8 cellular contexts compared by ENCODE assay signal in genomic region chr1:37487619-37487984, GRCh38. TPM values are rescaled to one million over a fixed set of nuclear protein-coding genes. Genes with fewer than 3 reads are reported as not detected.
DNase-seq lines count a peak whose midpoint lies in the region; ATAC-seq and TF ChIP-seq lines count a peak whose summit lies in the region.

No MANE protein-coding gene starts in this region.

- no peak overlapping the region for H3K4me2 ChIP-seq in Loucy (ENCODE audit: low read depth, low read length, poor library complexity, severe bottlenecking)

- H3K4me1 ChIP-seq in Loucy (ENCODE audit: insufficient read depth, low read length, poor library complexity, severe bottlenecking), result peaks cover 5% of the 10 kb centered on the region
- H3K4me1 ChIP-seq in endodermal cell (ENCODE audit: control insufficient read depth, insufficient read depth, low read length), result no peaks in the 10 kb centered on the region

- H3K9ac ChIP-seq in Loucy (ENCODE audit: low read depth, low read length, poor library complexity, severe bottlenecking) (no peak overlapping the region), endodermal cell (ENCODE audit: extremely low read depth, low read length, poor library complexity, severe bottlenecking) (no peak overlapping the region)

- no peaks in the 10 kb centered on the region for H4K20me1 ChIP-seq in Loucy (ENCODE audit: insufficient read depth, low read length, poor library complexity, severe bottlenecking)

- H3K9me3 Mint-ChIP-seq in endodermal cell (no peaks in the 10 kb centered on the region), osteocyte (ENCODE audit: unreplicated experiment) (no peaks in the 10 kb centered on the region)

- H3F3A ChIP-seq in Loucy (ENCODE audit: low read depth), result no peaks in the 10 kb centered on the region

- H3K36me3 Mint-ChIP-seq in endodermal cell (ENCODE audit: low read depth) (peaks cover 14% of the 10 kb centered on the region), osteocyte (ENCODE audit: unreplicated experiment) (peaks cover 16% of the 10 kb centered on the region)

- H3K27ac ChIP-seq in C4-2B, result peak overlapping the region; percentile 87
- no peak overlapping the region for H3K27ac ChIP-seq in endodermal cell (ENCODE audit: low read depth, low read length)

- no peaks in the 10 kb centered on the region for H3K9me2 ChIP-seq in Loucy (replicated peaks; ENCODE audit: low read depth, low read length)

- no peaks in the 10 kb centered on the region for H3K27me3 ChIP-seq in Loucy (ENCODE audit: insufficient read depth, low read length, poor library complexity, severe bottlenecking)
- no peaks in the 10 kb centered on the region for H3K27me3 ChIP-seq in endodermal cell (ENCODE audit: control insufficient read depth, insufficient read depth, low read length, poor library complexity, severe bottlenecking)

- H2AFZ ChIP-seq in Loucy (ENCODE audit: low read length), result no peak overlapping the region

- H3K9me3 ChIP-seq in Loucy (ENCODE audit: insufficient read depth, low read depth, low read length) (no peaks in the 10 kb centered on the region), endodermal cell (ENCODE audit: control insufficient read depth, low read length) (no peaks in the 10 kb centered on the region)

- no peak overlapping the region for H3K27ac Mint-ChIP-seq in endodermal cell
- peak overlapping the region; percentile 57 for H3K27ac Mint-ChIP-seq in osteocyte (ENCODE audit: unreplicated experiment)

- H3K4me3 ChIP-seq in Loucy (ENCODE audit: low read length, poor library complexity, severe bottlenecking), result no peak overlapping the region
- H3K4me3 ChIP-seq in endodermal cell (ENCODE audit: low read length), result no peak overlapping the region

- DNase-seq in endodermal cell (no peak), osteocyte (ENCODE audit: extremely low spot score, unreplicated experiment) (peak; percentile 0), superior temporal gyrus (ENCODE audit: extremely low spot score) (no peak), DMS53 (lab: John Stamatoyannopoulos, UW) (no peak), hippocampal formation (lab: John Stamatoyannopoulos, UW) (no peak)

- peak; percentile 88 for TF ChIP-seq CTCF in C4-2B (conservative IDR thresholded peaks at IDR 0.05)
- 0 out of 2 replicates have a peak, but pooled peaks have one; percentile 11 for TF ChIP-seq CTCF in Loucy (conservative IDR thresholded peaks at IDR 0.05; ENCODE audit: low read length)
- peak; percentile 19 for TF ChIP-seq CTCF in endodermal cell (conservative IDR thresholded peaks at IDR 0.05)
- TF ChIP-seq CTCF in osteocyte (IDR thresholded peaks at IDR 0.05), result peak; percentile 18

- peaks cover 45% of the 10 kb centered on the region; the same call in 1 of the 2 replicates for H3K36me3 ChIP-seq in Loucy (ENCODE audit: insufficient read depth, low read length)
- peaks cover 24% of the 10 kb centered on the region for H3K36me3 ChIP-seq in endodermal cell (ENCODE audit: control insufficient read depth, insufficient read depth, low read length)

- no peaks in the 10 kb centered on the region for H3K27me3 Mint-ChIP-seq in endodermal cell (ENCODE audit: insufficient read depth)
- no peaks in the 10 kb centered on the region for H3K27me3 Mint-ChIP-seq in osteocyte (ENCODE audit: unreplicated experiment)

- ATAC-seq in HG02623 (IDR thresholded peaks at IDR 0.05; ENCODE audit: unreplicated experiment), result no peak

- H3K4me1 Mint-ChIP-seq in endodermal cell, result no peaks in the 10 kb centered on the region
- H3K4me1 Mint-ChIP-seq in osteocyte (ENCODE audit: unreplicated experiment), result peaks cover 11% of the 10 kb centered on the region

- no peaks in the 10 kb centered on the region for H3K79me2 ChIP-seq in Loucy (ENCODE audit: insufficient read depth, low read length)

- no peak overlapping the region for H3K4me3 Mint-ChIP-seq in endodermal cell
- H3K4me3 Mint-ChIP-seq in osteocyte (ENCODE audit: unreplicated experiment), result no peak overlapping the region

- whole genome bisulfite sequencing in endodermal cell (ENCODE audit: insufficient coverage in 1 of 2, insufficient read length in 1 of 2), 2 experiments, result 87% methylated on average over 5 of the region's 5 CpGs; no CpG with 5 or more reads in 1 of the 2 experiments

RNA-seq across cellular contexts. Expression of gene ZC3H12A, which starts 13.2 kb away (rescaled TPM):
- total RNA-seq in endodermal cell (1 to 10 TPM; 5.5 to 5.8 TPM), osteocyte (7.0 and 11.3 TPM in 2 replicates)
- 3.2 TPM for polyA plus RNA-seq in endodermal cell (2013, experiment 1 of 2)
- 2.4 TPM for polyA plus RNA-seq in endodermal cell (2013, experiment 2 of 2)

RNA-seq across cellular contexts. Expression of gene MEAF6, which starts 27.0 kb away (rescaled TPM):
- total RNA-seq in endodermal cell (10 to 100 TPM; 50.4 to 51.7 TPM), osteocyte (62.3 and 62.9 TPM in 2 replicates)
- 79.9 TPM for polyA plus RNA-seq in endodermal cell (2013, experiment 1 of 2)
- 75.2 TPM for polyA plus RNA-seq in endodermal cell (2013, experiment 2 of 2)

Comparison
In these comparisons a context has a peak if more than half of its experiments do, and no peak if none do; other contexts are left out.
1. CTCF ChIP-seq: peak in every context shown above with its lines; median percentile 88 in C4-2B; 19 in endodermal cell; 18 in osteocyte; 11 in Loucy.